ENCODE assay signal across 7 cellular contexts in genomic region chr10:25699631-25700030, GRCh38.
"Had no signal": no experiment of that assay in that cellular context is flagged by ENCODE, and none has a peak within 500 bp of the region (broad histone marks: within the 10 kb centered on the region; RNA-seq: fewer than 3 reads in every experiment).

No MANE protein-coding gene starts in this region.

- H2AFZ ChIP-seq: GM23338 had no signal

- H3K4me3 ChIP-seq: GM23338 had no signal

- H3K27ac Mint-ChIP-seq: GM23338, H9, IgD-negative memory B cell had no signal

- H3K27ac ChIP-seq: HL-60 had no signal

- ATAC-seq: GM23338, HepG2 had no signal

- H3K36me3 Mint-ChIP-seq: IgD-negative memory B cell had no signal

- DNase-seq: H9, HCEC 1CT, KBM-7 had no signal

- H3K4me2 ChIP-seq: GM23338 had no signal

- H3K4me3 Mint-ChIP-seq: GM23338, H9, IgD-negative memory B cell had no signal

- H3K9me3 Mint-ChIP-seq: GM23338, H9, IgD-negative memory B cell had no signal
